In genomic region chr9:61664232-61664631, GRCh38 we compare ENCODE assay signal across 6 cellular contexts.
A peak's percentile ranks its signal among the peaks of the same experiment; 100 is the strongest.
DNase-seq lines count a peak whose midpoint lies in the region; TF ChIP-seq lines count a peak whose summit lies in the region.
"Not testable (repeated sequence)": the region's sequence is repeated elsewhere in the genome, so short reads cannot be mapped to it uniquely, and the experiment has no call there.

No MANE protein-coding gene starts in this region.

- H3K27me3 ChIP-seq in right atrium auricular region, sigmoid colon, stomach, uterus: not testable (repeated sequence)

- H3K4me3 ChIP-seq in coronary artery, right atrium auricular region, sigmoid colon, stomach, uterus: not testable (repeated sequence)

- TF ChIP-seq POLR2A in sigmoid colon (IDR thresholded peaks at IDR 0.05); stomach (IDR thresholded peaks at IDR 0.05); uterus (IDR thresholded peaks at IDR 0.05): not testable (repeated sequence)

- DNase-seq in coronary artery (ENCODE audit: low spot score), result peak; percentile 28
- peak; percentile 11 for DNase-seq in right atrium auricular region (ENCODE audit: low spot score)
- peak; percentile 62 for DNase-seq in mesenteric fat pad (ENCODE audit: low spot score)
- peak; percentile 48 for DNase-seq in sigmoid colon
- peak; percentile 10 for DNase-seq in stomach
- DNase-seq in uterus, result peak; percentile 5 to 8

- not testable (repeated sequence) for H3K4me1 ChIP-seq in right atrium auricular region, sigmoid colon, stomach, uterus

- not testable (repeated sequence) for TF ChIP-seq CTCF in coronary artery (IDR thresholded peaks at IDR 0.05); right atrium auricular region (IDR thresholded peaks at IDR 0.05); sigmoid colon (IDR thresholded peaks at IDR 0.05); stomach (IDR thresholded peaks at IDR 0.05); uterus (IDR thresholded peaks at IDR 0.05)

- not testable (repeated sequence) for H3K36me3 ChIP-seq in right atrium auricular region, sigmoid colon, stomach, uterus

- not testable (repeated sequence) for TF ChIP-seq EP300 in sigmoid colon (IDR thresholded peaks at IDR 0.05); stomach (IDR thresholded peaks at IDR 0.05)

- 79 to 83% methylated on average over 5 of the region's 6 CpGs for WGBS in sigmoid colon, 2 donors
- WGBS in stomach, 5 donors, result 68 to 80% (median 75%) methylated on average over 5 of the region's 6 CpGs

- intact Hi-C loops in sigmoid colon (cut with DNase I); stomach (cut with DNase I; ENCODE audit: low total_unique reads); uterus (cut with DNase I; ENCODE audit: low total_unique reads): not testable (repeated sequence)

- H3K9me3 ChIP-seq in right atrium auricular region, sigmoid colon, uterus: not testable (repeated sequence)
- peaks cover 0 to 46% (median 24%) of the 10 kb centered on the region in 4 donors for H3K9me3 ChIP-seq in stomach

- H3K27ac ChIP-seq in coronary artery, right atrium auricular region, sigmoid colon, stomach, uterus: not testable (repeated sequence)

Comparison
In these comparisons a context has a peak if more than half of its experiments do, and no peak if none do; other contexts are left out.
1. DNase-seq: peak in every context shown above with its lines; median percentile 62 in mesenteric fat pad; 48 in sigmoid colon; 28 in coronary artery; 11 in right atrium auricular region; 10 in stomach; 6 in uterus.